ENCODE assay signal across 27 cellular contexts in the genomic region with DNA sequence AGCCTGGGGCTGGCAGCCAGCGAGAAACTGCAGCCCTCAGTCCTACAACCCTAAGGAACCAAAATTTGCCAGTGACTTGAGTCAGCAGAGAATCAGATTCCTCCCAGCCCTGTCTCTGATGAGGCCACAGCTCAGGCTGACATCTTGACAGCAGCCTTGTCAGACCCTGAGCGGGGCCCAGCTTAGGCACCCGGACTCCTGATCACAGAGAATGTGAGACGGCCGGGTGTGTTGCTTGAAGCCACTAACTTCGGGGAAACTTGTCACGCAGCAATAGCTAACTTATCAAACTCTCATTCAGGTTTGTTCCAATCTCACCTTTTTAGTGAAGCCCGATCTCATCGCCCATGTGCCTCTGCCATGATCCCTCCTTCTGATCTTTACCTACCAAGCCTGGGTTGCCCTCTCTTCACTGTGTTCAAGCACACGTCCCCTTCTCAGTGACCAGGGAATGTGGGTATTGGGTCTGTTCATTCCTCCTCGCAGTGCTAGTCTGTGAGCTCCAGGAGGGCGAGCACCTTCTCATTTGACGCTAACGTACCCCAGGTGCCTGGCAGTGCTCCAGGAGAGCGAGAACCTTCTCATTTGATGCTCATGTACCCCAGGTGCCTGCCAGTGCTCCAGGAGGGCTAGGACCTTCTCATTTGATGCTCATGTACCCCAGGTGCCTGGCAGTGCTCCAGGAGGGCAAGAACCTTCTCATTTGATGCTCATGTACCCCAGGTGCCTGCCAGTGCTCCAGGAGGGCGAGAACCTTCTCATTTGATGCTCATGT.
"Had no signal": no experiment of that assay in that cellular context is flagged by ENCODE, and none has a peak within 500 bp of the region (broad histone marks: within the 10 kb centered on the region; RNA-seq: fewer than 3 reads in every experiment).

No MANE protein-coding gene starts in this region.

- H3K9me3 ChIP-seq: colonic mucosa, prostate gland had no signal

- H3K4me3 Mint-ChIP-seq: central memory CD8-positive, alpha-beta T cell; effector memory CD8-positive, alpha-beta T cell; immature natural killer cell; memory B cell; neural crest cell; stimulated activated effector memory CD8-positive, alpha-beta T cell treated with anti-CD3 and anti-CD28 coated beads, Interleukin-12 subunit alpha, Interleukin-12 subunit beta, amount 100 ng/mL, for 72 hours had no signal

- H3K9me3 Mint-ChIP-seq: immature natural killer cell, memory B cell, neural crest cell had no signal

- ATAC-seq: activated naive CD4-positive, alpha-beta T cell treated with anti-CD3 and anti-CD28 coated beads, Interleukin-2, amount 50 U/mL, for 72 hours; effector memory CD8-positive, alpha-beta T cell; right cardiac atrium; stimulated activated effector memory CD8-positive, alpha-beta T cell treated with anti-CD3 and anti-CD28 coated beads, Interleukin-12 subunit alpha, Interleukin-12 subunit beta, amount 100 ng/mL, for 72 hours had no signal

- H3K4me1 Mint-ChIP-seq: central memory CD8-positive, alpha-beta T cell; neural crest cell had no signal

- H3K36me3 ChIP-seq: colonic mucosa, esophagus muscularis mucosa, prostate gland, SJSA1, stomach had no signal

- DNase-seq: activated CD8-positive, alpha-beta memory T cell treated with anti-CD3 and anti-CD28 coated beads for 24 hours; activated T-cell treated with anti-CD3 and anti-CD28 coated beads, Interleukin-2, amount 50 U/mL, for 48 hours; colonic mucosa; effector memory CD8-positive, alpha-beta T cell; glutamatergic neuron; immature natural killer cell; kidney glomerular epithelial cell; occipital lobe; stimulated activated CD4-positive, alpha-beta T cell treated with anti-CD3 and anti-CD28 coated beads, Interleukin-2, amount 100 ng/mL, for 24 hours; stomach; T-helper 1 cell; T-helper 9 cell; trophoblast cell had no signal

- H3K4me1 ChIP-seq: colonic mucosa, esophagus muscularis mucosa, prostate gland, SJSA1 had no signal

- H3K27me3 Mint-ChIP-seq: effector memory CD8-positive, alpha-beta T cell; memory B cell had no signal

- H3K27ac ChIP-seq: colonic mucosa, dorsolateral prefrontal cortex, esophagus muscularis mucosa, prostate gland, SJSA1, skin epidermis, stomach had no signal

- H3K27ac Mint-ChIP-seq: effector memory CD8-positive, alpha-beta T cell; memory B cell; stimulated activated effector memory CD8-positive, alpha-beta T cell treated with anti-CD3 and anti-CD28 coated beads, Interleukin-12 subunit alpha, Interleukin-12 subunit beta, amount 100 ng/mL, for 72 hours had no signal

- FAIRE-seq: astrocyte, frontal cortex had no signal

- H3K27me3 ChIP-seq: colonic mucosa, hepatocyte, SJSA1 had no signal

- H3K4me3 ChIP-seq: colonic mucosa, dorsolateral prefrontal cortex, esophagus muscularis mucosa, hepatocyte, prostate gland, SJSA1, skin epidermis, stomach had no signal
